In genomic region chr5:67243349-67243748, GRCh38 we compare ENCODE assay signal across 20 cellular contexts. TPM values are rescaled to one million over a fixed set of nuclear protein-coding genes. Genes with fewer than 3 reads are reported as not detected.
"Had no signal": no experiment of that assay in that cellular context is flagged by ENCODE, and none has a peak within 500 bp of the region (broad histone marks: within the 10 kb centered on the region; RNA-seq: fewer than 3 reads in every experiment).

No MANE protein-coding gene starts in this region.

- H3K4me3 ChIP-seq: suprapubic skin, tibial artery had no signal

- H3K27ac ChIP-seq: suprapubic skin, tibial artery had no signal

- ATAC-seq: activated CD4-positive, alpha-beta T cell treated with anti-CD3 and anti-CD28 coated beads for 36 hours; activated naive CD4-positive, alpha-beta T cell treated with anti-CD3 and anti-CD28 coated beads, Interleukin-2, amount 50 U/mL, for 72 hours; activated T-cell treated with anti-CD3 and anti-CD28 coated beads, Interleukin-2, amount 50 U/mL, for 72 hours; natural killer cell; stimulated activated naive B cell treated with anti-CD40 and anti-IgM and Interleukin-4, amounts not matched to agents 10 μg/mL and 1 μg/mL and 100 μg/mL, for 72 hours had no signal

- H3K36me3 ChIP-seq: suprapubic skin, tibial artery had no signal

- H3K27me3 ChIP-seq: suprapubic skin, tibial artery had no signal

- H3K9me3 ChIP-seq: suprapubic skin, tibial artery had no signal

- DNase-seq: activated CD4-positive, alpha-beta T cell treated with anti-CD3 and anti-CD28 coated beads for 36 hours; activated CD4-positive, CD25-positive, alpha-beta regulatory T cell; activated naive CD4-positive, alpha-beta T cell; activated T-cell treated with anti-CD3 and anti-CD28 coated beads for 4 hours; activated T-cell treated with anti-CD3 and anti-CD28 coated beads, Interleukin-2, amount 50 U/mL, for 72 hours; dermis blood vessel endothelial cell; effector CD4-positive, alpha-beta T cell; midbrain; natural killer cell; stimulated activated CD4-positive, alpha-beta T cell treated with anti-CD3 and anti-CD28 coated beads, Interleukin-15, amount 100 ng/mL, for 24 hours; stimulated activated CD4-positive, alpha-beta T cell treated with anti-CD3 and anti-CD28 coated beads, Interleukin-2, amount 100 ng/mL, for 24 hours; stimulated activated naive B cell treated with anti-CD40 and anti-IgM and Interleukin-4, amounts not matched to agents 10 μg/mL and 1 μg/mL and 100 μg/mL, for 72 hours; tibial artery had no signal

RNA-seq across cellular contexts. Expression of gene CD180, which starts 46.8 kb away (rescaled TPM):
- total RNA-seq: activated naive CD4-positive, alpha-beta T cell treated with anti-CD3 and anti-CD28 coated beads, Interleukin-2, amount 50 U/mL, for 72 hours; bronchial epithelial cell; dermis blood vessel endothelial cell; fibroblast of lung; osteocyte; progenitor cell of endocrine pancreas; renal cortical epithelial cell had no signal
